35 cellular contexts compared by ENCODE assay signal in genomic region chr6:65402564-65402963, GRCh38.
"Had no signal": no experiment of that assay in that cellular context is flagged by ENCODE, and none has a peak within 500 bp of the region (broad histone marks: within the 10 kb centered on the region; RNA-seq: fewer than 3 reads in every experiment).

No MANE protein-coding gene starts in this region.

- H3K27ac Mint-ChIP-seq: activated B cell treated with CpG ODN at 0.5 μM for 24 hours; activated CD4-positive, alpha-beta memory T cell treated with anti-CD3 and anti-CD28 coated beads for 36 hours; activated CD4-positive, alpha-beta T cell treated with anti-CD3 and anti-CD28 coated beads, Interleukin-2, amount 10 ng/mL, durations not matched to agents 24 days and 14 days; activated CD8-positive, alpha-beta T cell treated with anti-CD3 and anti-CD28 coated beads for 36 hours; activated naive CD4-positive, alpha-beta T cell treated with anti-CD3 and anti-CD28 coated beads for 36 hours; activated naive CD4-positive, alpha-beta T cell treated with anti-CD3 and anti-CD28 coated beads, Interleukin-2, amount 50 U/mL, for 72 hours; activated naive CD8-positive, alpha-beta T cell treated with anti-CD3 and anti-CD28 coated beads for 36 hours; activated T-cell treated with anti-CD3 and anti-CD28 coated beads, Interleukin-2, amount 50 U/mL, for 72 hours; activated T-helper 1 cell treated with anti-CD3 and anti-CD28 coated beads, Interleukin-12 subunit alpha, Interleukin-12 subunit beta, Interleukin-2, Interleukin-4 antibody, amounts not matched to agents 30 ng/mL and 10 ng/mL and 1 ng/mL, durations not matched to agents 14 hours and 24 hours and 36 hours; activated T-helper 17 cell treated with anti-CD3 and anti-CD28 coated beads, Interleukin-2, amount 50 U/mL, for 72 hours; T-helper 1 cell treated with Interleukin-12 subunit alpha and Interleukin-12 subunit beta and Interleukin-4 antibody, amounts not matched to agents 30 μg/mL and 1 μg/mL, for 36 hours; T-helper 2 cell treated with Interferon-gamma antibody and Interleukin-4, amounts not matched to agents 5 μg/mL and 100 μg/mL, for 36 hours had no signal

- H3K9me3 ChIP-seq: adrenal gland, body of pancreas, breast epithelium had no signal

- H3K4me1 Mint-ChIP-seq: activated B cell treated with CpG ODN at 0.5 μM for 24 hours; activated CD4-positive, alpha-beta T cell treated with anti-CD3 and anti-CD28 coated beads, Interleukin-2, amount 10 ng/mL, durations not matched to agents 24 days and 14 days; activated naive CD8-positive, alpha-beta T cell treated with anti-CD3 and anti-CD28 coated beads for 36 hours; activated T-helper 17 cell treated with anti-CD3 and anti-CD28 coated beads, Interleukin-2, amount 50 U/mL, for 72 hours had no signal

- H3K27me3 Mint-ChIP-seq: activated B cell treated with CpG ODN at 0.5 μM for 24 hours; activated CD4-positive, alpha-beta memory T cell treated with anti-CD3 and anti-CD28 coated beads for 36 hours; activated CD4-positive, alpha-beta T cell treated with anti-CD3 and anti-CD28 coated beads, Interleukin-2, amount 10 ng/mL, durations not matched to agents 24 days and 14 days; activated CD8-positive, alpha-beta T cell treated with anti-CD3 and anti-CD28 coated beads for 36 hours; activated naive CD8-positive, alpha-beta T cell treated with anti-CD3 and anti-CD28 coated beads for 36 hours; activated T-helper 17 cell treated with anti-CD3 and anti-CD28 coated beads, Interleukin-2, amount 50 U/mL, for 72 hours had no signal

- H3K27me3 ChIP-seq: adrenal gland, body of pancreas, brain microvascular endothelial cell, breast epithelium had no signal

- H3K36me3 Mint-ChIP-seq: activated CD4-positive, alpha-beta memory T cell treated with anti-CD3 and anti-CD28 coated beads for 36 hours; activated naive CD4-positive, alpha-beta T cell treated with anti-CD3 and anti-CD28 coated beads, Interleukin-2, amount 50 U/mL, for 72 hours; activated naive CD8-positive, alpha-beta T cell treated with anti-CD3 and anti-CD28 coated beads for 36 hours had no signal

- DNase-seq: activated B cell treated with CpG ODN at 0.5 μM for 24 hours; activated CD4-positive, alpha-beta memory T cell treated with anti-CD3 and anti-CD28 coated beads for 36 hours; activated CD4-positive, alpha-beta T cell treated with anti-CD3 and anti-CD28 coated beads for 4 hours; activated CD4-positive, alpha-beta T cell treated with anti-CD3 and anti-CD28 coated beads, Interleukin-2, amount 10 ng/mL, durations not matched to agents 24 days and 14 days; activated CD4-positive, alpha-beta T cell treated with anti-CD3 and anti-CD28 coated beads, Interleukin-2, amount 50 U/mL, for 1 hour; activated CD4-positive, alpha-beta T cell treated with anti-CD3 and anti-CD28 coated beads, Interleukin-2, amount 50 U/mL, for 4 hours; activated CD4-positive, CD25-positive, alpha-beta regulatory T cell treated with anti-CD3 and anti-CD28 coated beads, Interleukin-2, amount 50 U/mL, for 72 hours; activated CD8-positive, alpha-beta memory T cell treated with anti-CD3 and anti-CD28 coated beads, Interleukin-2, amount 50 U/mL, for 4 hours; activated CD8-positive, alpha-beta T cell treated with anti-CD3 and anti-CD28 coated beads for 36 hours; activated effector memory CD4-positive, alpha-beta T cell treated with anti-CD3 and anti-CD28 coated beads, Interleukin-2, amount 50 U/mL, for 16 hours; activated gamma-delta T cell treated with Interleukin-2 at 50 U/mL for 16 hours; activated naive CD4-positive, alpha-beta T cell; activated naive CD4-positive, alpha-beta T cell treated with anti-CD3 and anti-CD28 coated beads for 36 hours; activated naive CD4-positive, alpha-beta T cell treated with anti-CD3 and anti-CD28 coated beads, Interleukin-2, amount 50 U/mL, for 16 hours; activated naive CD8-positive, alpha-beta T cell treated with anti-CD3 and anti-CD28 coated beads for 36 hours; activated T-cell treated with anti-CD3 and anti-CD28 coated beads for 4 hours; activated T-cell treated with anti-CD3 and anti-CD28 coated beads, Interleukin-2, amount 50 U/mL, for 1 hour; activated T-cell treated with anti-CD3 and anti-CD28 coated beads, Interleukin-2, amount 50 U/mL, for 4 hours; activated T-cell treated with anti-CD3 and anti-CD28 coated beads, Interleukin-2, amount 50 U/mL, for 72 hours; adrenal gland; amniotic stem cell; aorta; body of pancreas; brain microvascular endothelial cell; central memory CD4-positive, alpha-beta T cell; T-helper 1 cell; T-helper 2 cell; T-helper 9 cell had no signal

- H3K4me3 Mint-ChIP-seq: activated B cell treated with CpG ODN at 0.5 μM for 24 hours; activated CD4-positive, alpha-beta memory T cell treated with anti-CD3 and anti-CD28 coated beads for 36 hours; activated CD4-positive, alpha-beta T cell treated with anti-CD3 and anti-CD28 coated beads, Interleukin-2, amount 10 ng/mL, durations not matched to agents 24 days and 14 days; activated CD8-positive, alpha-beta T cell treated with anti-CD3 and anti-CD28 coated beads for 36 hours; activated naive CD4-positive, alpha-beta T cell treated with anti-CD3 and anti-CD28 coated beads for 36 hours; activated naive CD8-positive, alpha-beta T cell treated with anti-CD3 and anti-CD28 coated beads for 36 hours; activated T-cell treated with anti-CD3 and anti-CD28 coated beads, Interleukin-2, amount 50 U/mL, for 4 hours; activated T-cell treated with anti-CD3 and anti-CD28 coated beads, Interleukin-2, amount 50 U/mL, for 72 hours; activated T-helper 1 cell treated with anti-CD3 and anti-CD28 coated beads, Interleukin-12 subunit alpha, Interleukin-12 subunit beta, Interleukin-2, Interleukin-4 antibody, amounts not matched to agents 30 ng/mL and 10 ng/mL and 1 ng/mL, durations not matched to agents 14 hours and 24 hours and 36 hours; activated T-helper 17 cell treated with anti-CD3 and anti-CD28 coated beads, Interleukin-2, amount 50 U/mL, for 72 hours; T-helper 1 cell treated with Interleukin-12 subunit alpha and Interleukin-12 subunit beta and Interleukin-4 antibody, amounts not matched to agents 30 μg/mL and 1 μg/mL, for 36 hours; T-helper 2 cell treated with Interferon-gamma antibody and Interleukin-4, amounts not matched to agents 5 μg/mL and 100 μg/mL, for 36 hours had no signal

- H3K9me3 Mint-ChIP-seq: activated CD4-positive, alpha-beta T cell treated with anti-CD3 and anti-CD28 coated beads, Interleukin-2, amount 10 ng/mL, durations not matched to agents 24 days and 14 days; activated T-helper 1 cell treated with anti-CD3 and anti-CD28 coated beads, Interleukin-12 subunit alpha, Interleukin-12 subunit beta, Interleukin-2, Interleukin-4 antibody, amounts not matched to agents 30 ng/mL and 10 ng/mL and 1 ng/mL, durations not matched to agents 14 hours and 24 hours and 36 hours had no signal

- H3K4me3 ChIP-seq: adrenal gland, body of pancreas, breast epithelium had no signal

- H3K36me3 ChIP-seq: adrenal gland, brain microvascular endothelial cell, breast epithelium had no signal

- H3K27ac ChIP-seq: adrenal gland, body of pancreas, brain microvascular endothelial cell, breast epithelium, VCaP had no signal

- H3K4me1 ChIP-seq: adrenal gland, body of pancreas, breast epithelium had no signal
